In the genomic region with DNA sequence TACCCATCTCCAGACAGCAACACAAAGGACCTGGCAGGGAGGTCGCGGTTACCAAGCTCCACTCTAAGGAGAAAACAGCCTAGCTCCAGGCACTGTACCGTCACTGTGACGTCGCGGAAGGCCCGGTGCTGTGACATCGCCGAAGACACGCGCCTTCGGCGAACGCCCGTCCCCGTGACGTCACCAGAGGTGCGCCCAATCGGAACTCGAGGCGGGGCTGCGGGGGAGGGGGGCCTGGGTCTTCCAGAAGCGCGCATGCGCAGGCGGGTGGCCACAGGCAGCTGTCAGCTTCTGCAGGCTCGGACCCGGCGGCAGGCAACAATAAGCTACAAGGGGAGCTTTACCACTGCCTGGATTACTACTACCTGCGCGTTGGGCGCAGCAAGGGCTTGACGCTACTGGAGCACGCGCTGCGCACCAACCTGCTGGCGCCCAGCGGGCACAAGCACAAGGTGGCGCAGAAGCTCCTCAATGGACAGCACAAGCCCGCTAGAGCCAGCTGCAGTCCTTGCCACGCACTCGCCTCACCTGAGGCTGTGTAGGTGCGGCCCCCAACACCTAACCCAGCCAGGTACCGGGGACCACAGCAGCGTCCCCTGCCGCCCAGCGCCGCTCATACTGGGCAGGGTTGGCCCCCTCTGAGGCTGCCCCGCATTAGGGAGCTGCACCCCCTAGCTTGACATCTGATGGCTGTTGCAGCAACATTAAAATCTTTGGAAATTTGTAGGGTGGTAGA, we compare ENCODE assay signal across 7 cellular contexts.
DNase-seq lines count a peak whose midpoint lies in the region; ATAC-seq and TF ChIP-seq lines count a peak whose summit lies in the region.

No MANE protein-coding gene starts in this region.

- peak overlapping the region; percentile 2; the same call in 1 of the 2 replicates for H2AFZ ChIP-seq in OCI-LY7 (ENCODE audit: low read length)

- no peaks in the 10 kb centered on the region for H4K20me1 ChIP-seq in OCI-LY7 (ENCODE audit: insufficient read depth, low read length)

- peak overlapping the region in 1 of 2 donors; percentile 64 for H3K27ac Mint-ChIP-seq in natural killer cell treated with Interleukin-12 subunit alpha and Interleukin-12 subunit beta and Interleukin-15 and Interleukin-18, amount 100 ng/mL, for 72 hours
- H3K27ac Mint-ChIP-seq in stimulated activated memory B cell treated with anti-CD40 and anti-IgM and Interleukin-4, amounts not matched to agents 10 μg/mL and 1 μg/mL and 100 μg/mL, for 72 hours = no peak overlapping the region

- CTCF ChIA-PET in OCI-LY7 (lab: Charles Lee; ENCODE audit: unreplicated experiment) = no interaction called here

- intact Hi-C loops in OCI-LY7 (cut with micrococcal nuclease; ENCODE audit: unreplicated experiment) = no loop called here

- TF ChIP-seq CTCF in OCI-LY7 (conservative IDR thresholded peaks at IDR 0.05; ENCODE audit: low read length) (peak; percentile 64), fibroblast of villous mesenchyme (IDR thresholded peaks at IDR 0.05; ENCODE audit: insufficient read depth, low read depth, low read length) (peak; percentile 31)

- no peaks in the 10 kb centered on the region for H3K36me3 Mint-ChIP-seq in natural killer cell treated with Interleukin-12 subunit alpha and Interleukin-12 subunit beta and Interleukin-15 and Interleukin-18, amount 100 ng/mL, for 72 hours
- H3K36me3 Mint-ChIP-seq in stimulated activated memory B cell treated with anti-CD40 and anti-IgM and Interleukin-4, amounts not matched to agents 10 μg/mL and 1 μg/mL and 100 μg/mL, for 72 hours = no peaks in the 10 kb centered on the region

- TF ChIP-seq POLR2A in GM18505 (IDR thresholded peaks at IDR 0.05; ENCODE audit: borderline replicate concordance, extremely low read depth, insufficient read depth, insufficient read length) = no peak

- no peaks in the 10 kb centered on the region for H3K9me3 ChIP-seq in OCI-LY7 (ENCODE audit: low read length)

- ATAC-seq in GM18505 (IDR thresholded peaks at IDR 0.05; ENCODE audit: unreplicated experiment) (peak; percentile 67), HG03139 (IDR thresholded peaks at IDR 0.05; ENCODE audit: unreplicated experiment) (peak; percentile 51)
- ATAC-seq in natural killer cell treated with Interleukin-12 subunit alpha and Interleukin-12 subunit beta and Interleukin-15 and Interleukin-18, amount 100 ng/mL, for 72 hours = peak; percentile 90 to 94
- ATAC-seq in stimulated activated memory B cell treated with anti-CD40 and anti-IgM and Interleukin-4, amounts not matched to agents 10 μg/mL and 1 μg/mL and 100 μg/mL, for 72 hours = peak; percentile 84

- no peaks in the 10 kb centered on the region for H3K9me2 ChIP-seq in OCI-LY7 (ENCODE audit: insufficient read depth, low read length)

- POLR2A ChIA-PET in OCI-LY7 (lab: Charles Lee) = interaction anchor here (0.6 to 1.0 kb wide), 2 partner anchors 12 to 34 kb away, joined by 3 to 5 read pairs; no protein-coding TSS in a partner anchor

- peak overlapping the region; percentile 28 for H3K4me3 ChIP-seq in OCI-LY7 (ENCODE audit: low read depth, low read length, poor library complexity, severe bottlenecking)
- peak overlapping the region; percentile 46 for H3K4me3 ChIP-seq in fibroblast of villous mesenchyme (ENCODE audit: low read depth, low read length)

- H3K4me1 Mint-ChIP-seq in natural killer cell treated with Interleukin-12 subunit alpha and Interleukin-12 subunit beta and Interleukin-15 and Interleukin-18, amount 100 ng/mL, for 72 hours (ENCODE audit: low read depth in 2 of 2) = peaks cover 0 to 4% of the 10 kb centered on the region in 2 donors
- peaks cover 16% of the 10 kb centered on the region for H3K4me1 Mint-ChIP-seq in stimulated activated memory B cell treated with anti-CD40 and anti-IgM and Interleukin-4, amounts not matched to agents 10 μg/mL and 1 μg/mL and 100 μg/mL, for 72 hours

- H3K27ac ChIP-seq in OCI-LY7 (ENCODE audit: low read depth, low read length, poor library complexity, severe bottlenecking) = no peak overlapping the region

- DNase-seq in OCI-LY7 (ENCODE audit: low spot score) = peak; percentile 56
- DNase-seq in activated gamma-delta T cell treated with Interleukin-2 at 50 U/mL for 16 hours = peak; percentile 69
- DNase-seq in fibroblast of villous mesenchyme (ENCODE audit: low read depth) = peak; percentile 75
- peak; percentile 89 for DNase-seq in natural killer cell treated with Interleukin-12 subunit alpha and Interleukin-12 subunit beta and Interleukin-15 and Interleukin-18, amount 100 ng/mL, for 72 hours (ENCODE audit: low spot score)

- no peaks in the 10 kb centered on the region for H3K79me2 ChIP-seq in OCI-LY7 (ENCODE audit: insufficient read depth, low read depth, low read length)

- H3K4me2 ChIP-seq in OCI-LY7 (ENCODE audit: low read length) = peak overlapping the region; percentile 65

- no peaks in the 10 kb centered on the region for H3K36me3 ChIP-seq in OCI-LY7 (ENCODE audit: insufficient read depth, low read length)

- no TSS peak for BruUV-seq in OCI-LY7 (replicated peaks; lab: Mats Ljungman, UMichigan)

- peak overlapping the region; percentile 63 for H3K4me3 Mint-ChIP-seq in natural killer cell treated with Interleukin-12 subunit alpha and Interleukin-12 subunit beta and Interleukin-15 and Interleukin-18, amount 100 ng/mL, for 72 hours
- peak overlapping the region; percentile 57 for H3K4me3 Mint-ChIP-seq in stimulated activated memory B cell treated with anti-CD40 and anti-IgM and Interleukin-4, amounts not matched to agents 10 μg/mL and 1 μg/mL and 100 μg/mL, for 72 hours

- H3K27me3 Mint-ChIP-seq in natural killer cell treated with Interleukin-12 subunit alpha and Interleukin-12 subunit beta and Interleukin-15 and Interleukin-18, amount 100 ng/mL, for 72 hours = no peaks in the 10 kb centered on the region
- no peaks in the 10 kb centered on the region for H3K27me3 Mint-ChIP-seq in stimulated activated memory B cell treated with anti-CD40 and anti-IgM and Interleukin-4, amounts not matched to agents 10 μg/mL and 1 μg/mL and 100 μg/mL, for 72 hours

- peaks cover 12% of the 10 kb centered on the region for H3K4me1 ChIP-seq in OCI-LY7 (ENCODE audit: insufficient read depth, low read length, poor library complexity, severe bottlenecking)

- H3K9me3 Mint-ChIP-seq in natural killer cell treated with Interleukin-12 subunit alpha and Interleukin-12 subunit beta and Interleukin-15 and Interleukin-18, amount 100 ng/mL, for 72 hours = no peaks in the 10 kb centered on the region
- no peaks in the 10 kb centered on the region for H3K9me3 Mint-ChIP-seq in stimulated activated memory B cell treated with anti-CD40 and anti-IgM and Interleukin-4, amounts not matched to agents 10 μg/mL and 1 μg/mL and 100 μg/mL, for 72 hours
